ENCODE assay signal across 8 cellular contexts in the genomic region with DNA sequence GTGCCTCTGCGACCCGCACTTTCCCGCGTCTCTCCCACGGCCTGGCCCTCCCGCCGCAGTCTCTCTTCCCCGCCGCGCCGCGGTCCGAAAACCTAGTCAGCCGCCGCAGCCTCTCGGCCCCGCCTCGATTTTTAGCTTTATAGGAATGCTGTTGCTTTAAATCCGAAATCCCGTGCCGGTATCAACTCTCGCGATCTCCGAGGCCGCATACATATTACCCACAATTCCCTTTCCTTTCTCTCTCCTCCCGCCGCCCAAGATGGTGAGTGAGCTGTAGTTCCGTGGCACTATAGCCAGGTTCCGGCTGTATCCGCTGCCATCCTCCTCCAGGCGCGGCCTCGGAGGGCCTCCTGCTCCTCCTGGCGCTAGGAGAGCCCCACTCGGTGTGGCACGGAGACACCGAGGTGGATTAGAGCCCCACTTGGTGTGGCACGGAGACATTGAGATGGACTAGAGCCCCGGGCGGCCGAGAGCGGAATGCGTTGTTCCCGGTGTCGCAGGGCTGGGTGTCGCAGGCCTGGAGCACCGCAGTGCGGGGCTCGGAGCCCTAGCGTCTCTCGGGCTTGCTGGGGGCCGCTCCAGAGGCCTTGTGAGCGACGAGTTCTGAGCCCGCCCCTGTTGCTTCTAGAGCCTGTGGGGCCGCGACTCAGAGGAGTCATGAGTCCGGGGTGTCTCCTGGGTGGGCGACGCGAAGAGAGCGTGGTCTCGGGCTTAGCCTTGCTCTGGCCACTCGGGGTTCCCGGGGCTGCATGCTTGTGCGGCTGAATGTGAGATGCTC.
DNase-seq lines count a peak whose midpoint lies in the region; ATAC-seq lines count a peak whose summit lies in the region.

A gene (minus strand): TSS at position 147 of the 778 bp plus-strand sequence. CDS start 1,469 bp downstream, outside the sequence.
A gene (plus strand): TSS at position 234 of the 778 bp plus-strand sequence. CDS start 26 bp downstream, at position 260.

- H3K27ac ChIP-seq in ACC112 (ENCODE audit: low read depth, low read length) (peak within 1 kb of the TSS; percentile 93), caudate nucleus (ENCODE audit: low read depth, low read length) (peak within 1 kb of the TSS; percentile 88)

- no peaks in the 10 kb centered on the region for H3K27me3 ChIP-seq in ACC112 (ENCODE audit: insufficient read depth, low read length)

- ATAC-seq in GM18868 (IDR thresholded peaks at IDR 0.05; ENCODE audit: unreplicated experiment) (peak; percentile 67), HG03196 (IDR thresholded peaks at IDR 0.05; ENCODE audit: unreplicated experiment) (peak; percentile 74)

- H3K4me3 ChIP-seq in ACC112 (ENCODE audit: low read depth, low read length): peak within 1 kb of the TSS; percentile 99

- DNase-seq in NCI-H345 treated with DMSO at 0.1 percent for 48 hours (lab: John Stamatoyannopoulos, UW; ENCODE audit: unreplicated experiment) (peak; percentile 88), caudate nucleus (lab: John Stamatoyannopoulos, UW) (peak in 60 of 61 donors; percentile 27 to 96 (median 83)), iris pigment epithelial cell (ENCODE audit: low read depth) (peak; percentile 95)
- DNase-seq in activated CD4-positive, CD25-positive, alpha-beta regulatory T cell (lab: John Stamatoyannopoulos, UW): peak; percentile 74 to 84 (median 79)
- DNase-seq in stimulated activated CD4-positive, alpha-beta T cell treated with anti-CD3 and anti-CD28 coated beads, Interleukin-12 subunit alpha, Interleukin-12 subunit beta, amount 100 ng/mL, for 24 hours (ENCODE audit: low read depth in 2 of 2): peak; percentile 84 to 91

- peaks cover 49% of the 10 kb centered on the region for H3K79me2 ChIP-seq in ACC112 (ENCODE audit: control insufficient read depth, insufficient read depth, low read length, unreplicated experiment)

- peaks cover 47% of the 10 kb centered on the region for H3K36me3 ChIP-seq in ACC112 (ENCODE audit: insufficient read depth, low read length)

- H2AFZ ChIP-seq in ACC112 (ENCODE audit: low read length, unreplicated experiment): no peak within 1 kb of the TSS

- peaks cover 35% of the 10 kb centered on the region for H3K4me1 ChIP-seq in ACC112 (ENCODE audit: control insufficient read depth, insufficient read depth, low read length, unreplicated experiment)

Comparison
In these comparisons a context has a peak if more than half of its experiments do, and no peak if none do; other contexts are left out.
1. Peak in every context shown above with its lines: DNase-seq, ATAC-seq, H3K4me3 ChIP-seq and H3K27ac ChIP-seq.